1 cellular context compared by ENCODE assay signal in the genomic region with DNA sequence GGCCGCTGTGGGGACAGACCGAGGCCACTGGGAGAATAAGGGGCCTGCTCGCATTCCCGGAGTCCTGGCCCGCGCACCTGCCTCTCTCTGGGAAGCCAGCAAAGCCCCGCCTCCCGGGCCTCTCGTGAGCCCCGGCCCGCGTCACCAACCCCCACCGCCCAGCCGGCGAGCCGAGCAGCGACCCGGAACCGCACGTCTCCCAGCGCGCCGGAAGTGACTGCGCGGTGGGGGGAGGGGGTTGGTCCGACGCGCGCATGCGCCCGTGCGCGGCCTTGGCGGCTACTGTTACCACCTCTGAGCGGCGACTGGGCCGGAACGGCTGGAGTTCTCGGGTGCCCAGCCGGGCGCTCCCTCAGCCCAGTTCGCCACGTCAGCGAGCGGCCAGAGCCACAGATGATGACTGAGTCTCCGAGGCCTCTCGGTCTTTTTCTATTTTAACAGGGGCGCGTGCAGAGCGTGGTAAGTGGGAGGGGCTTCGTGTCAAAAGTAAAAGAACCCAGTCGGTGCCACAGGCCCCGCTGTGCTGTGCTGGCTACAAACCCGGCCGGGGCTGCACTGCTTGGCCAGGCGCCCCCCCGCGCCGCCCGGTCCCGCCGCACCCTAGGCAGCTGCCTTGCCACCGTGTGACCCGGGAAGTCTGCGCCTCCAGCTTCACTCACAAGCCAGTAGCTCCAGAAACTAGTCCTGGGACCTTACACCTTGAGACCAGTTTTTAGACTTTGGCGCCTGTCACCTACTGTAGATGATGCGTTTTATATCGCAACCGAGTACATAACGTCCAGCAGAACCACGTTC.
A peak's percentile ranks its signal among the peaks of the same experiment; 100 is the strongest.
TF ChIP-seq lines count a peak whose summit lies in the region.

A gene with protein sequence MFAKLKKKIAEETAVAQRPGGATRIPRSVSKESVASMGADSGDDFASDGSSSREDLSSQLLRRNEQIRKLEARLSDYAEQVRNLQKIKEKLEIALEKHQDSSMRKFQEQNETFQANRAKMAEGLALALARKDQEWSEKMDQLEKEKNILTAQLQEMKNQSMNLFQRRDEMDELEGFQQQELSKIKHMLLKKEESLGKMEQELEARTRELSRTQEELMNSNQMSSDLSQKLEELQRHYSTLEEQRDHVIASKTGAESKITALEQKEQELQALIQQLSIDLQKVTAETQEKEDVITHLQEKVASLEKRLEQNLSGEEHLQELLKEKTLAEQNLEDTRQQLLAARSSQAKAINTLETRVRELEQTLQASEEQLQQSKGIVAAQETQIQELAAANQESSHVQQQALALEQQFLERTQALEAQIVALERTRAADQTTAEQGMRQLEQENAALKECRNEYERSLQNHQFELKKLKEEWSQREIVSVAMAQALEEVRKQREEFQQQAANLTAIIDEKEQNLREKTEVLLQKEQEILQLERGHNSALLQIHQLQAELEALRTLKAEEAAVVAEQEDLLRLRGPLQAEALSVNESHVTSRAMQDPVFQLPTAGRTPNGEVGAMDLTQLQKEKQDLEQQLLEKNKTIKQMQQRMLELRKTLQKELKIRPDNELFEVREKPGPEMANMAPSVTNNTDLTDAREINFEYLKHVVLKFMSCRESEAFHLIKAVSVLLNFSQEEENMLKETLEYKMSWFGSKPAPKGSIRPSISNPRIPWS (minus strand): TSS at position 190 of the 795 bp plus-strand sequence. CDS start 2,372 bp downstream, outside the sequence.

TF ChIP-seq in HepG2, 621 proteins besides CTCF, POLR2A, EP300 and RAD21 (continued from another document and continues in another):
- TF ChIP-seq ARNT2 (CRISPR knock-in tag; IDR thresholded peaks at IDR 0.05; ENCODE audit: low read depth) (peak; percentile 59; the same call in 1 of the 2 replicates), ZNF652 (CRISPR knock-in tag; IDR thresholded peaks at IDR 0.05; ENCODE audit: borderline replicate concordance, low read depth) (no peak), NRL (CRISPR knock-in tag; IDR thresholded peaks at IDR 0.05; ENCODE audit: borderline replicate concordance) (peak; percentile 82), ZNF660 (CRISPR knock-in tag; IDR thresholded peaks at IDR 0.05; ENCODE audit: borderline replicate concordance, low read depth) (no peak), ZSCAN29 (CRISPR knock-in tag; conservative IDR thresholded peaks at IDR 0.05) (0 out of 2 replicates have a peak, but pooled peaks have one; percentile 45), TARDBP (CRISPR knock-in tag; IDR thresholded peaks at IDR 0.05) (peak; percentile 88), MBNL3 (CRISPR knock-in tag; conservative IDR thresholded peaks at IDR 0.05) (no peak), ZNF7 (CRISPR knock-in tag; IDR thresholded peaks at IDR 0.05) (no peak), ZNF264 (CRISPR knock-in tag; IDR thresholded peaks at IDR 0.05) (peak; percentile 31), ZNF737 (CRISPR knock-in tag; IDR thresholded peaks at IDR 0.05; ENCODE audit: borderline replicate concordance) (no peak), TBL1XR1 (IDR thresholded peaks at IDR 0.05; ENCODE audit: borderline replicate concordance, low read length, partially characterized antibody) (no peak), ZMYM2 (CRISPR knock-in tag; IDR thresholded peaks at IDR 0.05) (no peak), ZNF879 (CRISPR knock-in tag; IDR thresholded peaks at IDR 0.05) (no peak), ESRRA (CRISPR knock-in tag; IDR thresholded peaks at IDR 0.05; ENCODE audit: low read depth) (peak; percentile 64), ZNF317 (CRISPR knock-in tag; IDR thresholded peaks at IDR 0.05) (0 out of 2 replicates have a peak, but pooled peaks have one; percentile 68), PAWR (CRISPR knock-in tag; IDR thresholded peaks at IDR 0.05; ENCODE audit: borderline replicate concordance) (no peak; the same call in 1 of the 2 replicates), ASH2L (IDR thresholded peaks at IDR 0.05; ENCODE audit: insufficient read length, low read depth, low read length) (peak; percentile 71), NONO (IDR thresholded peaks at IDR 0.05) (no peak), NONO (CRISPR knock-in tag; conservative IDR thresholded peaks at IDR 0.05) (peak; percentile 93), NR2F6 (IDR thresholded peaks at IDR 0.05) (no peak), NR2F6 (CRISPR knock-in tag; IDR thresholded peaks at IDR 0.05) (peak; percentile 45; the same call in 1 of the 2 replicates), ZBTB8A (CRISPR knock-in tag; IDR thresholded peaks at IDR 0.05; ENCODE audit: borderline replicate concordance, low read depth) (peak; percentile 25; the same call in 1 of the 2 replicates), PHF21A (CRISPR knock-in tag; IDR thresholded peaks at IDR 0.05) (peak; percentile 83), MEIS2 (CRISPR knock-in tag; IDR thresholded peaks at IDR 0.05) (peak; percentile 73), RFX5 (IDR thresholded peaks at IDR 0.05; ENCODE audit: low read depth, low read length) (peak; percentile 42; the same call in 1 of the 2 replicates), ZNF788 (CRISPR knock-in tag; IDR thresholded peaks at IDR 0.05; ENCODE audit: borderline replicate concordance) (peak; percentile 96; the same call in 1 of the 2 replicates), CBX1 (IDR thresholded peaks at IDR 0.05; ENCODE audit: low read depth) (peak; percentile 65), YEATS2 (CRISPR knock-in tag; IDR thresholded peaks at IDR 0.05; ENCODE audit: borderline replicate concordance) (peak; percentile 97), CEBPG (CRISPR knock-in tag; IDR thresholded peaks at IDR 0.05) (0 out of 2 replicates have a peak, but pooled peaks have one; percentile 30), ZBTB38 (CRISPR knock-in tag; IDR thresholded peaks at IDR 0.05) (peak; percentile 35; the same call in 1 of the 2 replicates), SMARCE1 (IDR thresholded peaks at IDR 0.05; ENCODE audit: borderline replicate concordance) (no peak), SP2 (CRISPR knock-in tag; IDR thresholded peaks at IDR 0.05) (peak; percentile 72)
- TF ChIP-seq, protein P1, sequence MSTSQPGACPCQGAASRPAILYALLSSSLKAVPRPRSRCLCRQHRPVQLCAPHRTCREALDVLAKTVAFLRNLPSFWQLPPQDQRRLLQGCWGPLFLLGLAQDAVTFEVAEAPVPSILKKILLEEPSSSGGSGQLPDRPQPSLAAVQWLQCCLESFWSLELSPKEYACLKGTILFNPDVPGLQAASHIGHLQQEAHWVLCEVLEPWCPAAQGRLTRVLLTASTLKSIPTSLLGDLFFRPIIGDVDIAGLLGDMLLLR (CRISPR knock-in tag; IDR thresholded peaks at IDR 0.05) = peak; percentile 31; the same call in 1 of the 2 replicates
- TF ChIP-seq, protein P2, sequence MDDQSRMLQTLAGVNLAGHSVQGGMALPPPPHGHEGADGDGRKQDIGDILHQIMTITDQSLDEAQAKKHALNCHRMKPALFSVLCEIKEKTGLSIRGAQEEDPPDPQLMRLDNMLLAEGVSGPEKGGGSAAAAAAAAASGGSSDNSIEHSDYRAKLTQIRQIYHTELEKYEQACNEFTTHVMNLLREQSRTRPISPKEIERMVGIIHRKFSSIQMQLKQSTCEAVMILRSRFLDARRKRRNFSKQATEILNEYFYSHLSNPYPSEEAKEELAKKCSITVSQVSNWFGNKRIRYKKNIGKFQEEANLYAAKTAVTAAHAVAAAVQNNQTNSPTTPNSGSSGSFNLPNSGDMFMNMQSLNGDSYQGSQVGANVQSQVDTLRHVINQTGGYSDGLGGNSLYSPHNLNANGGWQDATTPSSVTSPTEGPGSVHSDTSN (CRISPR knock-in tag; IDR thresholded peaks at IDR 0.05; ENCODE audit: borderline replicate concordance) = no peak
- TF ChIP-seq, protein P3, sequence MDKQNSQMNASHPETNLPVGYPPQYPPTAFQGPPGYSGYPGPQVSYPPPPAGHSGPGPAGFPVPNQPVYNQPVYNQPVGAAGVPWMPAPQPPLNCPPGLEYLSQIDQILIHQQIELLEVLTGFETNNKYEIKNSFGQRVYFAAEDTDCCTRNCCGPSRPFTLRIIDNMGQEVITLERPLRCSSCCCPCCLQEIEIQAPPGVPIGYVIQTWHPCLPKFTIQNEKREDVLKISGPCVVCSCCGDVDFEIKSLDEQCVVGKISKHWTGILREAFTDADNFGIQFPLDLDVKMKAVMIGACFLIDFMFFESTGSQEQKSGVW (CRISPR knock-in tag; IDR thresholded peaks at IDR 0.05; ENCODE audit: borderline replicate concordance) = no peak
- TF ChIP-seq, protein P4, sequence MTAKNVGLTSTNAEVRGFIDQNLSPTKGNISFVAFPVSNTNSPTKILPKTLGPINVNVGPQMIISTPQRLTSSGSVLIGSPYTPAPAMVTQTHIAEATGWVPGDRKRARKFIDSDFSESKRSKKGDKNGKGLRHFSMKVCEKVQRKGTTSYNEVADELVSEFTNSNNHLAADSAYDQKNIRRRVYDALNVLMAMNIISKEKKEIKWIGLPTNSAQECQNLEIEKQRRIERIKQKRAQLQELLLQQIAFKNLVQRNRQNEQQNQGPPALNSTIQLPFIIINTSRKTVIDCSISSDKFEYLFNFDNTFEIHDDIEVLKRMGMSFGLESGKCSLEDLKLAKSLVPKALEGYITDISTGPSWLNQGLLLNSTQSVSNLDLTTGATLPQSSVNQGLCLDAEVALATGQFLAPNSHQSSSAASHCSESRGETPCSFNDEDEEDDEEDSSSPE (CRISPR knock-in tag; IDR thresholded peaks at IDR 0.05) = peak; percentile 80
- TF ChIP-seq, protein P5, sequence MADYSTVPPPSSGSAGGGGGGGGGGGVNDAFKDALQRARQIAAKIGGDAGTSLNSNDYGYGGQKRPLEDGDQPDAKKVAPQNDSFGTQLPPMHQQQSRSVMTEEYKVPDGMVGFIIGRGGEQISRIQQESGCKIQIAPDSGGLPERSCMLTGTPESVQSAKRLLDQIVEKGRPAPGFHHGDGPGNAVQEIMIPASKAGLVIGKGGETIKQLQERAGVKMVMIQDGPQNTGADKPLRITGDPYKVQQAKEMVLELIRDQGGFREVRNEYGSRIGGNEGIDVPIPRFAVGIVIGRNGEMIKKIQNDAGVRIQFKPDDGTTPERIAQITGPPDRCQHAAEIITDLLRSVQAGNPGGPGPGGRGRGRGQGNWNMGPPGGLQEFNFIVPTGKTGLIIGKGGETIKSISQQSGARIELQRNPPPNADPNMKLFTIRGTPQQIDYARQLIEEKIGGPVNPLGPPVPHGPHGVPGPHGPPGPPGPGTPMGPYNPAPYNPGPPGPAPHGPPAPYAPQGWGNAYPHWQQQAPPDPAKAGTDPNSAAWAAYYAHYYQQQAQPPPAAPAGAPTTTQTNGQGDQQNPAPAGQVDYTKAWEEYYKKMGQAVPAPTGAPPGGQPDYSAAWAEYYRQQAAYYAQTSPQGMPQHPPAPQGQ (CRISPR knock-in tag; IDR thresholded peaks at IDR 0.05; ENCODE audit: borderline replicate concordance) = no peak
- TF ChIP-seq, protein P6, sequence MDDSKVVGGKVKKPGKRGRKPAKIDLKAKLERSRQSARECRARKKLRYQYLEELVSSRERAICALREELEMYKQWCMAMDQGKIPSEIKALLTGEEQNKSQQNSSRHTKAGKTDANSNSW (CRISPR knock-in tag; IDR thresholded peaks at IDR 0.05; ENCODE audit: borderline replicate concordance) = no peak; the same call in 1 of the 2 replicates
- TF ChIP-seq, protein P7, sequence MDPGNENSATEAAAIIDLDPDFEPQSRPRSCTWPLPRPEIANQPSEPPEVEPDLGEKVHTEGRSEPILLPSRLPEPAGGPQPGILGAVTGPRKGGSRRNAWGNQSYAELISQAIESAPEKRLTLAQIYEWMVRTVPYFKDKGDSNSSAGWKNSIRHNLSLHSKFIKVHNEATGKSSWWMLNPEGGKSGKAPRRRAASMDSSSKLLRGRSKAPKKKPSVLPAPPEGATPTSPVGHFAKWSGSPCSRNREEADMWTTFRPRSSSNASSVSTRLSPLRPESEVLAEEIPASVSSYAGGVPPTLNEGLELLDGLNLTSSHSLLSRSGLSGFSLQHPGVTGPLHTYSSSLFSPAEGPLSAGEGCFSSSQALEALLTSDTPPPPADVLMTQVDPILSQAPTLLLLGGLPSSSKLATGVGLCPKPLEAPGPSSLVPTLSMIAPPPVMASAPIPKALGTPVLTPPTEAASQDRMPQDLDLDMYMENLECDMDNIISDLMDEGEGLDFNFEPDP (CRISPR knock-in tag; conservative IDR thresholded peaks at IDR 0.05) = no peak
- TF ChIP-seq, protein P8, sequence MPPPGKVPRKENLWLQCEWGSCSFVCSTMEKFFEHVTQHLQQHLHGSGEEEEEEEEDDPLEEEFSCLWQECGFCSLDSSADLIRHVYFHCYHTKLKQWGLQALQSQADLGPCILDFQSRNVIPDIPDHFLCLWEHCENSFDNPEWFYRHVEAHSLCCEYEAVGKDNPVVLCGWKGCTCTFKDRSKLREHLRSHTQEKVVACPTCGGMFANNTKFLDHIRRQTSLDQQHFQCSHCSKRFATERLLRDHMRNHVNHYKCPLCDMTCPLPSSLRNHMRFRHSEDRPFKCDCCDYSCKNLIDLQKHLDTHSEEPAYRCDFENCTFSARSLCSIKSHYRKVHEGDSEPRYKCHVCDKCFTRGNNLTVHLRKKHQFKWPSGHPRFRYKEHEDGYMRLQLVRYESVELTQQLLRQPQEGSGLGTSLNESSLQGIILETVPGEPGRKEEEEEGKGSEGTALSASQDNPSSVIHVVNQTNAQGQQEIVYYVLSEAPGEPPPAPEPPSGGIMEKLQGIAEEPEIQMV (CRISPR knock-in tag; IDR thresholded peaks at IDR 0.05; ENCODE audit: low read depth) = no peak
- TF ChIP-seq, protein P9, sequence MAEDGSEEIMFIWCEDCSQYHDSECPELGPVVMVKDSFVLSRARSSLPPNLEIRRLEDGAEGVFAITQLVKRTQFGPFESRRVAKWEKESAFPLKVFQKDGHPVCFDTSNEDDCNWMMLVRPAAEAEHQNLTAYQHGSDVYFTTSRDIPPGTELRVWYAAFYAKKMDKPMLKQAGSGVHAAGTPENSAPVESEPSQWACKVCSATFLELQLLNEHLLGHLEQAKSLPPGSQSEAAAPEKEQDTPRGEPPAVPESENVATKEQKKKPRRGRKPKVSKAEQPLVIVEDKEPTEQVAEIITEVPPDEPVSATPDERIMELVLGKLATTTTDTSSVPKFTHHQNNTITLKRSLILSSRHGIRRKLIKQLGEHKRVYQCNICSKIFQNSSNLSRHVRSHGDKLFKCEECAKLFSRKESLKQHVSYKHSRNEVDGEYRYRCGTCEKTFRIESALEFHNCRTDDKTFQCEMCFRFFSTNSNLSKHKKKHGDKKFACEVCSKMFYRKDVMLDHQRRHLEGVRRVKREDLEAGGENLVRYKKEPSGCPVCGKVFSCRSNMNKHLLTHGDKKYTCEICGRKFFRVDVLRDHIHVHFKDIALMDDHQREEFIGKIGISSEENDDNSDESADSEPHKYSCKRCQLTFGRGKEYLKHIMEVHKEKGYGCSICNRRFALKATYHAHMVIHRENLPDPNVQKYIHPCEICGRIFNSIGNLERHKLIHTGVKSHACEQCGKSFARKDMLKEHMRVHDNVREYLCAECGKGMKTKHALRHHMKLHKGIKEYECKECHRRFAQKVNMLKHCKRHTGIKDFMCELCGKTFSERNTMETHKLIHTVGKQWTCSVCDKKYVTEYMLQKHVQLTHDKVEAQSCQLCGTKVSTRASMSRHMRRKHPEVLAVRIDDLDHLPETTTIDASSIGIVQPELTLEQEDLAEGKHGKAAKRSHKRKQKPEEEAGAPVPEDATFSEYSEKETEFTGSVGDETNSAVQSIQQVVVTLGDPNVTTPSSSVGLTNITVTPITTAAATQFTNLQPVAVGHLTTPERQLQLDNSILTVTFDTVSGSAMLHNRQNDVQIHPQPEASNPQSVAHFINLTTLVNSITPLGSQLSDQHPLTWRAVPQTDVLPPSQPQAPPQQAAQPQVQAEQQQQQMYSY (CRISPR knock-in tag; IDR thresholded peaks at IDR 0.05) = peak; percentile 59; the same call in 1 of the 2 replicates
- TF ChIP-seq, protein P10, sequence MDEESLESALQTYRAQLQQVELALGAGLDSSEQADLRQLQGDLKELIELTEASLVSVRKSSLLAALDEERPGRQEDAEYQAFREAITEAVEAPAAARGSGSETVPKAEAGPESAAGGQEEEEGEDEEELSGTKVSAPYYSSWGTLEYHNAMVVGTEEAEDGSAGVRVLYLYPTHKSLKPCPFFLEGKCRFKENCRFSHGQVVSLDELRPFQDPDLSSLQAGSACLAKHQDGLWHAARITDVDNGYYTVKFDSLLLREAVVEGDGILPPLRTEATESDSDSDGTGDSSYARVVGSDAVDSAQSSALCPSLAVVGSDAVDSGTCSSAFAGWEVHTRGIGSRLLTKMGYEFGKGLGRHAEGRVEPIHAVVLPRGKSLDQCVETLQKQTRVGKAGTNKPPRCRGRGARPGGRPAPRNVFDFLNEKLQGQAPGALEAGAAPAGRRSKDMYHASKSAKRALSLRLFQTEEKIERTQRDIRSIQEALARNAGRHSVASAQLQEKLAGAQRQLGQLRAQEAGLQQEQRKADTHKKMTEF (CRISPR knock-in tag; IDR thresholded peaks at IDR 0.05) = peak; percentile 92
